8 cellular contexts compared by ENCODE assay signal in genomic region chr14:81400852-81401251, GRCh38. TPM values are rescaled to one million over a fixed set of nuclear protein-coding genes. Genes with fewer than 3 reads are reported as not detected.
DNase-seq lines count a peak whose midpoint lies in the region; ATAC-seq lines count a peak whose summit lies in the region.

No MANE protein-coding gene starts in this region.

- peaks cover 2% of the 10 kb centered on the region for H3K79me2 ChIP-seq in trophoblast cell (ENCODE audit: control insufficient read depth, insufficient read depth, low read length, poor library complexity)

- no peak overlapping the region for H3K4me3 Mint-ChIP-seq in stimulated activated naive B cell treated with anti-CD40 and anti-IgM and Interleukin-4, amounts not matched to agents 10 μg/mL and 1 μg/mL and 100 μg/mL, for 72 hours

- no peak overlapping the region for H2AFZ ChIP-seq in trophoblast cell (ENCODE audit: insufficient read depth, low read length, poor library complexity)

- no peak overlapping the region for H4K8ac ChIP-seq in trophoblast cell (ENCODE audit: low read depth, low read length)

- DNase-seq in NCI-H1105 treated with DMSO at 0.1 percent for 48 hours (lab: John Stamatoyannopoulos, UW) (peak; percentile 18), NCI-H1105 (lab: John Stamatoyannopoulos, UW) (no peak), NCI-H226 (peak; percentile 66), dermis microvascular lymphatic vessel endothelial cell (ENCODE audit: low read depth in 2 of 2) (peak; percentile 29 to 90), trophoblast cell (peak; percentile 99 to 100), cerebellar nuclear complex (lab: John Stamatoyannopoulos, UW) (no peak), D341Med (ENCODE audit: low spot score) (no peak)
- DNase-seq in stimulated activated naive B cell treated with anti-CD40 and anti-IgM and Interleukin-4, amounts not matched to agents 10 μg/mL and 1 μg/mL and 100 μg/mL, for 72 hours = no peak

- H3K27ac Mint-ChIP-seq in stimulated activated naive B cell treated with anti-CD40 and anti-IgM and Interleukin-4, amounts not matched to agents 10 μg/mL and 1 μg/mL and 100 μg/mL, for 72 hours = no peak overlapping the region

- no peak overlapping the region for H4K91ac ChIP-seq in trophoblast cell (ENCODE audit: low read depth, low read length)

- no peak overlapping the region for H3K4ac ChIP-seq in trophoblast cell (ENCODE audit: low read depth, low read length)

- no peak overlapping the region for H4K12ac ChIP-seq in trophoblast cell (ENCODE audit: low read depth, low read length)

- no peak overlapping the region for H3K4me3 ChIP-seq in trophoblast cell (ENCODE audit: low read depth, low read length)

- H3K9ac ChIP-seq in trophoblast cell (ENCODE audit: low read length) = no peak overlapping the region

- H3K4me1 ChIP-seq in trophoblast cell (ENCODE audit: control insufficient read depth in 1 of 2, insufficient read depth in 2 of 2, low read length in 2 of 2) = peaks cover 17 to 24% of the 10 kb centered on the region in 2 experiments

- H3K9me3 Mint-ChIP-seq in stimulated activated naive B cell treated with anti-CD40 and anti-IgM and Interleukin-4, amounts not matched to agents 10 μg/mL and 1 μg/mL and 100 μg/mL, for 72 hours = peaks cover 5 to 8% of the 10 kb centered on the region in 2 donors

- H3K23ac ChIP-seq in trophoblast cell (ENCODE audit: low read length) = no peak overlapping the region

- H3K4me1 Mint-ChIP-seq in stimulated activated naive B cell treated with anti-CD40 and anti-IgM and Interleukin-4, amounts not matched to agents 10 μg/mL and 1 μg/mL and 100 μg/mL, for 72 hours = peaks cover 6 to 12% of the 10 kb centered on the region in 2 donors

- peak overlapping the region; percentile 5 for H3K4me2 ChIP-seq in trophoblast cell (ENCODE audit: low read length)

- H2BK120ac ChIP-seq in trophoblast cell (ENCODE audit: insufficient read depth, low read length, poor library complexity) = no peak overlapping the region

- H3K27me3 Mint-ChIP-seq in stimulated activated naive B cell treated with anti-CD40 and anti-IgM and Interleukin-4, amounts not matched to agents 10 μg/mL and 1 μg/mL and 100 μg/mL, for 72 hours = peaks cover 8 to 11% of the 10 kb centered on the region in 2 donors

- H2BK12ac ChIP-seq in trophoblast cell (ENCODE audit: low read length) = no peak overlapping the region

- peaks cover 12% of the 10 kb centered on the region for H3K79me1 ChIP-seq in trophoblast cell (ENCODE audit: low read length)

- no peak overlapping the region for H2AK5ac ChIP-seq in trophoblast cell (ENCODE audit: low read length)

- no peak overlapping the region for H3K14ac ChIP-seq in trophoblast cell (ENCODE audit: low read length)

- H3K36me3 Mint-ChIP-seq in stimulated activated naive B cell treated with anti-CD40 and anti-IgM and Interleukin-4, amounts not matched to agents 10 μg/mL and 1 μg/mL and 100 μg/mL, for 72 hours = no peaks in the 10 kb centered on the region

- peak overlapping the region; percentile 91 for H2BK5ac ChIP-seq in trophoblast cell (ENCODE audit: low read depth, low read length, poor library complexity)

- no CpG with 5 or more reads among the region's 8 CpGs for WGBS in trophoblast cell (ENCODE audit: extremely low coverage, insufficient coverage, insufficient read length)

- no peak for ATAC-seq in stimulated activated naive B cell treated with anti-CD40 and anti-IgM and Interleukin-4, amounts not matched to agents 10 μg/mL and 1 μg/mL and 100 μg/mL, for 72 hours (replicated peaks)

- peak overlapping the region; percentile 88 for H3K27ac ChIP-seq in trophoblast cell (ENCODE audit: low read depth, low read length)

- H3K9me3 ChIP-seq in trophoblast cell (ENCODE audit: insufficient read depth, low read depth, low read length) = no peaks in the 10 kb centered on the region

- peaks cover 2% of the 10 kb centered on the region in 2 experiments for H3K36me3 ChIP-seq in trophoblast cell (ENCODE audit: control insufficient read depth in 1 of 2, insufficient read depth in 2 of 2, low read length in 2 of 2)

- H3K18ac ChIP-seq in trophoblast cell (ENCODE audit: low read length) = no peak overlapping the region

- no peaks in the 10 kb centered on the region for H3K27me3 ChIP-seq in trophoblast cell (ENCODE audit: insufficient read depth, low read length)

RNA-seq across cellular contexts. Expression of gene STON2, which starts 0.7 kb away (rescaled TPM):
- total RNA-seq in dermis microvascular lymphatic vessel endothelial cell = 87.4 and 176 TPM in 2 replicates
- polyA plus RNA-seq in trophoblast cell (2013) = 20.0 and 21.6 TPM in 2 replicates

Comparison
In these comparisons a context has a peak if more than half of its experiments do, and no peak if none do; other contexts are left out.
1. DNase-seq: peak in NCI-H1105 treated with DMSO at 0.1 percent for 48 hours (single experiment), NCI-H226 (single experiment), dermis microvascular lymphatic vessel endothelial cell (2 of 2) and trophoblast cell (2 of 2); none in NCI-H1105 (single experiment), stimulated activated naive B cell treated with anti-CD40 and anti-IgM and Interleukin-4, amounts not matched to agents 10 μg/mL and 1 μg/mL and 100 μg/mL, for 72 hours (single experiment), cerebellar nuclear complex (0 of 2) and D341Med (single experiment).